ENCODE assay signal across 6 cellular contexts in the genomic region with DNA sequence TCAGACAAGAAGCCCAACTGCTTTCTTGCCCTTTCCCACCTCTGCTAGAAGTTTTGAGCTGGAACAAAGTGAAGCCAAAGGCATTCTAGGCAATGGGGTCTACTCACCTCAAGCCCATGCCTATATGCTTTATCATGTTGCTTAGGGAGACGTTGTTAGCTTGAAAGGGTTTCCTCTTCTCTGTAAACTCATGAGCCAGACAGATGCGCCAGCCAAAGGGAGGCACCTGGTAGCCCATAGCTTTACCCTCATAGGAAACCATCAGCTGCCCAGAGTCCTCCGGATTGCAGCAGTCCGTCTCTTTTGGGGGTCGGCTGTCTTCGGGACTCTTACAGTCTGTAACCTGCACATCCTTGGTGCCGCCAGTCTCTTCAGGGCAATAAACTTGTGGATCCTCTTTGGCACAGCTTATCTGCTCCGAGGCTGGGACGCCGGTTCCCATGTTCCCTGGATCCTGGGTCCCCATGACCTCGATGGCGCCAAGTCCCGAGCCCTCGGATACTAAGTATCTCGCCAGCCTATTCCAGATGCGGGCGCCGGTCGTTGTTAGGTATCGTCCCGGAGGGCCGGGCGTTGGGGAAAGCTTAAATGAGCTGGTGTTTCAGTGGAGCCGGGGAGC. TPM values are rescaled to one million over a fixed set of nuclear protein-coding genes. Genes with fewer than 3 reads are reported as not detected.
DNase-seq lines count a peak whose midpoint lies in the region; ATAC-seq and TF ChIP-seq lines count a peak whose summit lies in the region.

No MANE protein-coding gene starts in this region.

- peak overlapping the region; percentile 97 for H3K4me3 ChIP-seq in HUES64 (ENCODE audit: low read length)
- peak overlapping the region; percentile 85 for H3K4me3 ChIP-seq in brain microvascular endothelial cell (ENCODE audit: low read depth, low read length)
- peak overlapping the region; percentile 93 for H3K4me3 ChIP-seq in neural cell (ENCODE audit: low read length)

- H3K27me3 ChIP-seq in HUES64 (ENCODE audit: insufficient read depth, low read length) (no peaks in the 10 kb centered on the region), brain microvascular endothelial cell (replicated peaks) (no peaks in the 10 kb centered on the region), neural cell (ENCODE audit: insufficient read depth, low read depth, low read length) (no peaks in the 10 kb centered on the region)

- no peaks in the 10 kb centered on the region for H3K9me2 ChIP-seq in neural cell (ENCODE audit: insufficient read depth, low read length)

- ATAC-seq in GM21619 (IDR thresholded peaks at IDR 0.05; ENCODE audit: unreplicated experiment) (no peak), HG03175 (IDR thresholded peaks at IDR 0.05; ENCODE audit: unreplicated experiment) (no peak)

- H3K27ac ChIP-seq in HUES64 (ENCODE audit: low read depth, low read length) (peak overlapping the region; percentile 91; the same call in 1 of the 2 replicates), brain microvascular endothelial cell (peak overlapping the region; percentile 81), neural cell (ENCODE audit: low read length) (peak overlapping the region; percentile 58)

- H3K4me1 ChIP-seq in HUES64 (ENCODE audit: insufficient read depth, low read length), result peaks cover 14% of the 10 kb centered on the region

- TF ChIP-seq CTCF in brain microvascular endothelial cell (IDR thresholded peaks at IDR 0.05; ENCODE audit: low read depth, low read length, missing control alignments) (no peak), neural cell (IDR thresholded peaks at IDR 0.05; ENCODE audit: poor library complexity, severe bottlenecking) (no peak)

- peak overlapping the region; percentile 1 for H2AFZ ChIP-seq in neural cell (ENCODE audit: low read depth, low read length)

- no peaks in the 10 kb centered on the region for H4K20me1 ChIP-seq in neural cell (ENCODE audit: insufficient read depth)

- H3F3A ChIP-seq in neural cell (ENCODE audit: insufficient read depth, low read length, poor library complexity, severe bottlenecking), result no peaks in the 10 kb centered on the region

- no peaks in the 10 kb centered on the region for H3K9me3 ChIP-seq in HUES64 (ENCODE audit: insufficient read depth, low read depth, low read length)
- no peaks in the 10 kb centered on the region for H3K9me3 ChIP-seq in neural cell (ENCODE audit: low read length)

- H3K79me2 ChIP-seq in neural cell (replicated peaks; ENCODE audit: insufficient read depth, low read length), result peaks cover 38% of the 10 kb centered on the region

- no peak for TF ChIP-seq RAD21 in neural cell (conservative IDR thresholded peaks at IDR 0.05)

- no peak for DNase-seq in brain microvascular endothelial cell
- no peak for DNase-seq in stimulated activated CD8-positive, alpha-beta memory T cell treated with anti-CD3 and anti-CD28 coated beads, Interleukin-4, amount 100 ng/mL, for 48 hours

- H3K36me3 ChIP-seq in HUES64 (ENCODE audit: insufficient read depth, low read length) (peaks cover 49% of the 10 kb centered on the region), brain microvascular endothelial cell (replicated peaks) (peaks cover 30% of the 10 kb centered on the region), neural cell (ENCODE audit: insufficient read depth, low read length) (no peaks in the 10 kb centered on the region)

- in situ Hi-C loops in brain microvascular endothelial cell (cut with HindIII; ENCODE audit: low pct_ligation_motif_present, low sequenced_read_pairs), result no loop called here

- H3K9ac ChIP-seq in HUES64 (ENCODE audit: low read depth, low read length) (peak overlapping the region; percentile 74), neural cell (ENCODE audit: low read length) (peak overlapping the region; percentile 88)

- WGBS in HUES64, result 1% methylated on average over 24 of the region's 24 CpGs

- peak overlapping the region; percentile 99 for H3K4me2 ChIP-seq in neural cell (ENCODE audit: low read length)

- TF ChIP-seq EP300 in neural cell (conservative IDR thresholded peaks at IDR 0.05; ENCODE audit: poor library complexity, severe bottlenecking), result no peak

TF ChIP-seq in neural cell, 6 proteins besides CTCF, POLR2A, EP300 and RAD21:
- TF ChIP-seq SMC3 (conservative IDR thresholded peaks at IDR 0.05; ENCODE audit: poor library complexity) (no peak), POLR2AphosphoS5 (IDR thresholded peaks at IDR 0.05) (no peak), TAF1 (IDR thresholded peaks at IDR 0.05; ENCODE audit: low read depth) (no peak), MXI1 (conservative IDR thresholded peaks at IDR 0.05; ENCODE audit: poor library complexity, severe bottlenecking) (no peak), EZH2 (IDR thresholded peaks at IDR 0.05; ENCODE audit: borderline replicate concordance, insufficient read depth, low read length, poor library complexity, severe bottlenecking) (no peak)
- TF ChIP-seq, protein P1, sequence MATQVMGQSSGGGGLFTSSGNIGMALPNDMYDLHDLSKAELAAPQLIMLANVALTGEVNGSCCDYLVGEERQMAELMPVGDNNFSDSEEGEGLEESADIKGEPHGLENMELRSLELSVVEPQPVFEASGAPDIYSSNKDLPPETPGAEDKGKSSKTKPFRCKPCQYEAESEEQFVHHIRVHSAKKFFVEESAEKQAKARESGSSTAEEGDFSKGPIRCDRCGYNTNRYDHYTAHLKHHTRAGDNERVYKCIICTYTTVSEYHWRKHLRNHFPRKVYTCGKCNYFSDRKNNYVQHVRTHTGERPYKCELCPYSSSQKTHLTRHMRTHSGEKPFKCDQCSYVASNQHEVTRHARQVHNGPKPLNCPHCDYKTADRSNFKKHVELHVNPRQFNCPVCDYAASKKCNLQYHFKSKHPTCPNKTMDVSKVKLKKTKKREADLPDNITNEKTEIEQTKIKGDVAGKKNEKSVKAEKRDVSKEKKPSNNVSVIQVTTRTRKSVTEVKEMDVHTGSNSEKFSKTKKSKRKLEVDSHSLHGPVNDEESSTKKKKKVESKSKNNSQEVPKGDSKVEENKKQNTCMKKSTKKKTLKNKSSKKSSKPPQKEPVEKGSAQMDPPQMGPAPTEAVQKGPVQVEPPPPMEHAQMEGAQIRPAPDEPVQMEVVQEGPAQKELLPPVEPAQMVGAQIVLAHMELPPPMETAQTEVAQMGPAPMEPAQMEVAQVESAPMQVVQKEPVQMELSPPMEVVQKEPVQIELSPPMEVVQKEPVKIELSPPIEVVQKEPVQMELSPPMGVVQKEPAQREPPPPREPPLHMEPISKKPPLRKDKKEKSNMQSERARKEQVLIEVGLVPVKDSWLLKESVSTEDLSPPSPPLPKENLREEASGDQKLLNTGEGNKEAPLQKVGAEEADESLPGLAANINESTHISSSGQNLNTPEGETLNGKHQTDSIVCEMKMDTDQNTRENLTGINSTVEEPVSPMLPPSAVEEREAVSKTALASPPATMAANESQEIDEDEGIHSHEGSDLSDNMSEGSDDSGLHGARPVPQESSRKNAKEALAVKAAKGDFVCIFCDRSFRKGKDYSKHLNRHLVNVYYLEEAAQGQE (IDR thresholded peaks at IDR 0.05; ENCODE audit: borderline replicate concordance), result no peak

RNA-seq across cellular contexts. Expression of a gene that starts 0.7 kb away (rescaled TPM):
- 55.4 TPM for polyA plus RNA-seq in HUES64 (2013, experiment 1 of 2)
- polyA plus RNA-seq in HUES64 (2013, experiment 2 of 2), result 58.4 TPM
- 102 and 113 TPM in 2 replicates for polyA plus RNA-seq in neural cell
- 66.0 and 79.1 TPM in 2 replicates for polyA minus RNA-seq in neural cell

RNA-seq across cellular contexts. Expression of a gene that starts 0.7 kb away (rescaled TPM):
- polyA plus RNA-seq in HUES64 (2013, experiment 1 of 2), result 10.1 TPM
- 12.2 TPM for polyA plus RNA-seq in HUES64 (2013, experiment 2 of 2)
- 8.1 and 9.9 TPM in 2 replicates for polyA plus RNA-seq in neural cell
- 20.2 and 24.9 TPM in 2 replicates for polyA minus RNA-seq in neural cell

RNA-seq across cellular contexts. Expression of a gene that starts 5.7 kb away (rescaled TPM):
- not detected for polyA plus RNA-seq in HUES64 (2013, experiment 1 of 2)
- not detected for polyA plus RNA-seq in HUES64 (2013, experiment 2 of 2)
- polyA plus RNA-seq in neural cell, result not detected in 2 replicates
- not detected in 2 replicates for polyA minus RNA-seq in neural cell

RNA-seq across cellular contexts. Expression of a gene that starts 15.9 kb away (rescaled TPM):
- polyA plus RNA-seq in HUES64 (2013, experiment 1 of 2), result 22.6 TPM
- 20.9 TPM for polyA plus RNA-seq in HUES64 (2013, experiment 2 of 2)
- polyA plus RNA-seq in neural cell, result 88.4 and 92.9 TPM in 2 replicates
- polyA minus RNA-seq in neural cell, result 49.9 and 50.9 TPM in 2 replicates

RNA-seq across cellular contexts. Expression of a gene that starts 16.4 kb away (rescaled TPM):
- polyA plus RNA-seq in HUES64 (2013, experiment 1 of 2), result 38.5 TPM
- polyA plus RNA-seq in HUES64 (2013, experiment 2 of 2), result 48.8 TPM
- 7.1 and 9.0 TPM in 2 replicates for polyA plus RNA-seq in neural cell
- polyA minus RNA-seq in neural cell, result 11.9 and 13.7 TPM in 2 replicates
